In genomic region chr2:10164611-10165010, GRCh38 we compare ENCODE assay signal across 11 cellular contexts. TPM values are rescaled to one million over a fixed set of nuclear protein-coding genes. Genes with fewer than 3 reads are reported as not detected.
DNase-seq lines count a peak whose midpoint lies in the region; ATAC-seq, FAIRE-seq and TF ChIP-seq lines count a peak whose summit lies in the region.
"Had no signal": no experiment of that assay in that cellular context is flagged by ENCODE, and none has a peak within 500 bp of the region (broad histone marks: within the 10 kb centered on the region; RNA-seq: fewer than 3 reads in every experiment).

No MANE protein-coding gene starts in this region.

- H3F3A ChIP-seq in SK-N-SH (replicated peaks; ENCODE audit: insufficient read depth) = no peaks in the 10 kb centered on the region

- peaks cover 2% of the 10 kb centered on the region for H3K27me3 Mint-ChIP-seq in chondrocyte (ENCODE audit: low read depth)

- no peaks in the 10 kb centered on the region for H3K79me1 ChIP-seq in mesendoderm (ENCODE audit: low read length)

- TF ChIP-seq EP300 in SK-N-SH (IDR thresholded peaks at IDR 0.05; ENCODE audit: borderline replicate concordance in 1 of 2, low read depth in 1 of 2, low read length in 1 of 2) = no peak

- H4K5ac ChIP-seq in mesendoderm (ENCODE audit: low read length) = no peak overlapping the region

- H3K79me2 ChIP-seq in SK-N-SH (ENCODE audit: insufficient read depth) = no peaks in the 10 kb centered on the region
- no peaks in the 10 kb centered on the region for H3K79me2 ChIP-seq in mesendoderm (ENCODE audit: control insufficient read depth, insufficient read depth, low read length)

- no peak overlapping the region for H2BK5ac ChIP-seq in mesendoderm (ENCODE audit: low read length)

- no peaks in the 10 kb centered on the region for H3K9me3 Mint-ChIP-seq in chondrocyte (ENCODE audit: low read depth)
- H3K9me3 Mint-ChIP-seq: GM23338 had no signal

- H3K27ac Mint-ChIP-seq in chondrocyte (ENCODE audit: unreplicated experiment) = no peak overlapping the region
- H3K27ac Mint-ChIP-seq: GM23338 had no signal

- DNase-seq in SK-N-SH (peak; percentile 32), chondrocyte (ENCODE audit: low spot score) (peak; percentile 71), islet precursor cell (peak; percentile 43), GM12891 (ENCODE audit: insufficient read length, low spot score) (no peak), NCI-H526 treated with DMSO at 0.1 percent for 48 hours (lab: John Stamatoyannopoulos, UW) (no peak), mesendoderm (no peak)
- DNase-seq: DMS53, IMR-90 had no signal

- TF ChIP-seq RAD21 in SK-N-SH (IDR thresholded peaks at IDR 0.05; ENCODE audit: low read length) = no peak

- H3K36me3 ChIP-seq in SK-N-SH (replicated peaks in 1 of 2; ENCODE audit: control insufficient read depth in 1 of 2, insufficient read depth in 2 of 2, low read length in 1 of 2) (no peaks in the 10 kb centered on the region), mesendoderm (ENCODE audit: control insufficient read depth, insufficient read depth, low read length) (no peaks in the 10 kb centered on the region)

- no peak overlapping the region for H3K4me3 Mint-ChIP-seq in chondrocyte (ENCODE audit: unreplicated experiment)
- H3K4me3 Mint-ChIP-seq: GM23338 had no signal

- TF ChIP-seq POLR2A in GM12891 (IDR thresholded peaks at IDR 0.05; ENCODE audit: low read depth, low read length) = no peak

- no peaks in the 10 kb centered on the region for H3K9me2 ChIP-seq in SK-N-SH

- no peak overlapping the region for H2AFZ ChIP-seq in SK-N-SH (ENCODE audit: low read depth)
- H2AFZ ChIP-seq: GM23338 had no signal

- H4K8ac ChIP-seq in mesendoderm (ENCODE audit: low read depth, low read length) = no peak overlapping the region

- no peak overlapping the region for H2AK5ac ChIP-seq in mesendoderm (ENCODE audit: low read length)

- H3K27ac ChIP-seq in SK-N-SH (ENCODE audit: low read depth in 2 of 2, low read length in 1 of 2) = no peak overlapping the region
- no peak overlapping the region for H3K27ac ChIP-seq in mesendoderm (ENCODE audit: low read depth, low read length)
- H3K27ac ChIP-seq: 22Rv1 had no signal

- no peaks in the 10 kb centered on the region for H4K20me1 ChIP-seq in SK-N-SH (ENCODE audit: insufficient read depth)

- H3K4me3 ChIP-seq in SK-N-SH (ENCODE audit: low read depth in 2 of 2, low read length in 1 of 2) = no peak overlapping the region
- H3K4me3 ChIP-seq in mesendoderm (ENCODE audit: low read length) = no peak overlapping the region
- H3K4me3 ChIP-seq: GM23338 had no signal

- CTCF ChIA-PET in SK-N-SH (lab: Yijun Ruan, JAX) = interaction anchor here (1.1 to 4.4 kb wide), 9 partner anchors 19 to 270 kb away, joined by 4 to 43 read pairs (median 7); no protein-coding TSS in a partner anchor

- H3K4me1 Mint-ChIP-seq in chondrocyte (ENCODE audit: low read depth) = peaks cover 11% of the 10 kb centered on the region

- H2BK15ac ChIP-seq in mesendoderm (replicated peaks; ENCODE audit: low read depth) = no peak overlapping the region

- H3K27me3 ChIP-seq in SK-N-SH (ENCODE audit: insufficient read depth) (no peaks in the 10 kb centered on the region), mesendoderm (ENCODE audit: insufficient read depth, low read length, poor library complexity) (no peaks in the 10 kb centered on the region)

- no peak overlapping the region for H3K18ac ChIP-seq in mesendoderm (ENCODE audit: low read length)

- no peak overlapping the region for H2BK120ac ChIP-seq in mesendoderm (ENCODE audit: low read depth, low read length)

- TF ChIP-seq CTCF in SK-N-SH (IDR thresholded peaks at IDR 0.05) (no peak), chondrocyte (IDR thresholded peaks at IDR 0.05) (no peak)

- H3K9me3 ChIP-seq in SK-N-SH = no peaks in the 10 kb centered on the region

- over 99% methylated on average over 8 of the region's 8 CpGs for WGBS in SK-N-SH (ENCODE audit: low lambda C conversion rate)
- no CpG with 5 or more reads among the region's 8 CpGs for WGBS in mesendoderm (ENCODE audit: extremely low coverage, insufficient coverage, low lambda C conversion rate)

- no peak overlapping the region for H3K9ac ChIP-seq in SK-N-SH
- no peak overlapping the region for H3K9ac ChIP-seq in mesendoderm (ENCODE audit: low read length)

- ATAC-seq in SK-N-SH treated with all-trans-retinoic acid at 6 μM for 48 hours = no peak
- ATAC-seq: GM23338 had no signal

- H3K4me1 ChIP-seq in SK-N-SH (ENCODE audit: control insufficient read depth in 1 of 2, insufficient read depth in 2 of 2, low read depth in 1 of 2, low read length in 1 of 2) (peaks cover 4 to 51% of the 10 kb centered on the region in 2 experiments; a peak in 1 of 4 replicates), mesendoderm (ENCODE audit: control insufficient read depth, low read depth, low read length) (no peaks in the 10 kb centered on the region)

- POLR2A ChIA-PET in SK-N-SH (lab: Yijun Ruan, JAX) = no interaction called here

- H3K23ac ChIP-seq in mesendoderm (ENCODE audit: low read length) = no peak overlapping the region

- no peak for FAIRE-seq in GM12891 (lab: Jason Lieb, UNC)

- H3K4ac ChIP-seq in mesendoderm (ENCODE audit: low read depth, low read length) = no peak overlapping the region

- no peak overlapping the region for H3K56ac ChIP-seq in mesendoderm (ENCODE audit: low read length)

- peaks cover 2% of the 10 kb centered on the region for H3K36me3 Mint-ChIP-seq in chondrocyte (ENCODE audit: low read depth)

- H3K4me2 ChIP-seq in SK-N-SH (no peak overlapping the region), mesendoderm (ENCODE audit: low read length) (no peak overlapping the region)
- H3K4me2 ChIP-seq: GM23338 had no signal

TF ChIP-seq in SK-N-SH, 30 proteins besides CTCF, POLR2A, EP300 and RAD21:
- TF ChIP-seq SIN3A (IDR thresholded peaks at IDR 0.05; ENCODE audit: borderline replicate concordance, low read depth, low read length) = no peak

TF ChIP-seq in SK-N-SH treated with all-trans-retinoic acid at 6 μM for 48 hours, 23 proteins besides CTCF, POLR2A, EP300 and RAD21 (continues in another document):
- TF ChIP-seq ZFP3 (CRISPR knock-in tag; IDR thresholded peaks at IDR 0.05) (no peak), GLIS3 (CRISPR knock-in tag; IDR thresholded peaks at IDR 0.05) (no peak), ARNTL (CRISPR knock-in tag; IDR thresholded peaks at IDR 0.05; ENCODE audit: borderline replicate concordance, low read depth) (no peak), RARB (CRISPR knock-in tag; IDR thresholded peaks at IDR 0.05) (no peak), TSHZ2 (CRISPR knock-in tag; IDR thresholded peaks at IDR 0.05) (no peak)

TF ChIP-seq in GM12891, 5 proteins besides CTCF, POLR2A, EP300 and RAD21:
- TF ChIP-seq SPI1 (IDR thresholded peaks at IDR 0.05; ENCODE audit: low read depth, low read length) = no peak
- no peak for TF ChIP-seq POLR2AphosphoS5 (IDR thresholded peaks at IDR 0.05; ENCODE audit: low read depth, low read length)
- TF ChIP-seq TAF1 (IDR thresholded peaks at IDR 0.05; ENCODE audit: low read depth, low read length) = no peak
- TF ChIP-seq POU2F2 (IDR thresholded peaks at IDR 0.05; ENCODE audit: low read depth, low read length) = no peak
- no peak for TF ChIP-seq PAX5 (IDR thresholded peaks at IDR 0.05; ENCODE audit: insufficient read depth, low read length, severe bottlenecking)

RNA-seq across cellular contexts. Expression of gene RRM2, which starts 42.1 kb away (rescaled TPM):
- polyA plus RNA-seq in SK-N-SH (2012; rRNA removed) = 23.6 and 38.9 TPM in 2 replicates
- polyA plus RNA-seq in SK-N-SH (2012; cell fraction: cytosol; rRNA removed) = 32.2 and 37.7 TPM in 2 replicates
- 53.0 and 97.8 TPM in 2 replicates for polyA plus RNA-seq in SK-N-SH (2012; cell fraction: nucleus; rRNA removed)
- 25.7 to 48.3 TPM (median 26.0 TPM) in 3 replicates for total RNA-seq in chondrocyte
- 114 TPM for polyA plus RNA-seq in GM12891 (2012; ENCODE audit: low read depth, missing spikeins)
- polyA plus RNA-seq in mesendoderm (2013, experiment 1 of 2) = 212 TPM
- polyA plus RNA-seq in mesendoderm (2013, experiment 2 of 2) = 210 TPM

Comparison
In these comparisons a context has a peak if more than half of its experiments do, and no peak if none do; other contexts are left out.
1. DNase-seq: peak in SK-N-SH (single experiment), chondrocyte (single experiment) and islet precursor cell (single experiment); none in GM12891 (single experiment), NCI-H526 treated with DMSO at 0.1 percent for 48 hours (single experiment) and mesendoderm (single experiment).